ENCODE assay signal across 9 cellular contexts in genomic region chr9:100100268-100100667, GRCh38. TPM values are rescaled to one million over a fixed set of nuclear protein-coding genes. Genes with fewer than 3 reads are reported as not detected.
A peak's percentile ranks its signal among the peaks of the same experiment; 100 is the strongest.
DNase-seq lines count a peak whose midpoint lies in the region; ATAC-seq, FAIRE-seq and TF ChIP-seq lines count a peak whose summit lies in the region.
"Had no signal": no experiment of that assay in that cellular context is flagged by ENCODE, and none has a peak within 500 bp of the region (broad histone marks: within the 10 kb centered on the region; RNA-seq: fewer than 3 reads in every experiment).

No MANE protein-coding gene starts in this region.

- peak overlapping the region; percentile 86 for H3K9ac ChIP-seq in HepG2 (ENCODE audit: insufficient read depth, low read depth, low read length)

- peaks cover 11% of the 10 kb centered on the region; the same call in 1 of the 2 replicates for H4K20me1 ChIP-seq in HepG2 (ENCODE audit: insufficient read depth, low read length)

- no peak for FAIRE-seq in HepG2 (lab: Jason Lieb, UNC)

- H2AFZ ChIP-seq in HepG2 (ENCODE audit: low read length) = no peak overlapping the region

- no peak for TF ChIP-seq RAD21 in HepG2 (CRISPR knock-in tag; IDR thresholded peaks at IDR 0.05)

- peaks cover 39% of the 10 kb centered on the region for H3K4me1 Mint-ChIP-seq in activated naive CD4-positive, alpha-beta T cell treated with anti-CD3 and anti-CD28 coated beads, Interleukin-2, amount 50 U/mL, for 24 hours
- peaks cover 36% of the 10 kb centered on the region for H3K4me1 Mint-ChIP-seq in activated B cell treated with CpG ODN at 0.5 μM for 24 hours
- H3K4me1 Mint-ChIP-seq in type B pancreatic cell (ENCODE audit: unreplicated experiment) = peaks cover 24% of the 10 kb centered on the region

- intact Hi-C loops in activated B cell treated with CpG ODN at 0.5 μM for 24 hours (cut with micrococcal nuclease) = no loop called here
- intact Hi-C loops in HepG2 (cut with micrococcal nuclease; ENCODE audit: unreplicated experiment) = no loop called here

- TF ChIP-seq POLR2A in HepG2 (IDR thresholded peaks at IDR 0.05; ENCODE audit: insufficient read depth in 1 of 2, low read depth in 2 of 2, low read length in 2 of 2) = no peak

- peak overlapping the region; percentile 83 for H3K27ac ChIP-seq in HepG2 (ENCODE audit: extremely low read length, insufficient read depth, low read length)

- peaks cover 0 to 5% of the 10 kb centered on the region in 2 experiments; a peak in 1 of 5 replicates for H3K27me3 ChIP-seq in HepG2 (ENCODE audit: control insufficient read depth in 1 of 2, insufficient read depth in 2 of 2, low read length in 2 of 2)

- in situ Hi-C loops in HepG2 (cut with HindIII; ENCODE audit: extremely low pct_ligation_motif_present, low pct_unique_long_range_greater_than_20kb) = no loop called here

- CTCF ChIA-PET in activated B cell treated with CpG ODN at 0.5 μM for 24 hours (lab: Charles Lee) (no interaction called here), HepG2 (lab: Yijun Ruan, JAX; ENCODE audit: low intra/inter-chr PET ratio, low total read pairs) (no interaction called here)

- BruUV-seq in HepG2 (replicated peaks; lab: Mats Ljungman, UMichigan) = no TSS peak

- no peak overlapping the region for H3K27ac Mint-ChIP-seq in activated naive CD4-positive, alpha-beta T cell treated with anti-CD3 and anti-CD28 coated beads, Interleukin-2, amount 50 U/mL, for 24 hours
- H3K27ac Mint-ChIP-seq in activated B cell treated with CpG ODN at 0.5 μM for 24 hours (peak overlapping the region; percentile 97), type B pancreatic cell (peak overlapping the region; percentile 99)

- POLR2A ChIA-PET in activated B cell treated with CpG ODN at 0.5 μM for 24 hours (lab: Charles Lee) (no interaction called here), HepG2 (lab: Yijun Ruan, JAX) (interaction anchor here (1.1 to 1.3 kb wide), 2 partner anchors 13 to 192 kb away, joined by 3 to 4 read pairs; no protein-coding TSS in a partner anchor)

- peaks cover 1 to 10% of the 10 kb centered on the region in 2 experiments; a peak in 1 of 5 replicates for H3K36me3 ChIP-seq in HepG2 (replicated peaks in 1 of 2; ENCODE audit: control insufficient read depth in 1 of 2, insufficient read depth in 2 of 2, low read length in 2 of 2)

- H3K79me2 ChIP-seq in HepG2 (ENCODE audit: insufficient read depth, low read length) = peaks cover 39% of the 10 kb centered on the region

- peak overlapping the region; percentile 98 for H3K4me3 Mint-ChIP-seq in activated naive CD4-positive, alpha-beta T cell treated with anti-CD3 and anti-CD28 coated beads, Interleukin-2, amount 50 U/mL, for 24 hours
- H3K4me3 Mint-ChIP-seq in activated B cell treated with CpG ODN at 0.5 μM for 24 hours = peak overlapping the region; percentile 100
- peak overlapping the region; percentile 99 for H3K4me3 Mint-ChIP-seq in type B pancreatic cell

- ATAC-seq in activated B cell treated with CpG ODN at 0.5 μM for 24 hours (ENCODE audit: low read depth) (no peak), HepG2 (no peak), omental fat pad (ENCODE audit: low FRiP score) (no peak)

- H3K4me1 ChIP-seq in HepG2 (ENCODE audit: insufficient read depth, low read length) = peaks cover 24% of the 10 kb centered on the region

- no peaks in the 10 kb centered on the region for H3K27me3 Mint-ChIP-seq in activated naive CD4-positive, alpha-beta T cell treated with anti-CD3 and anti-CD28 coated beads, Interleukin-2, amount 50 U/mL, for 24 hours
- H3K27me3 Mint-ChIP-seq in activated B cell treated with CpG ODN at 0.5 μM for 24 hours (no peaks in the 10 kb centered on the region), type B pancreatic cell (no peaks in the 10 kb centered on the region)

- DNase-seq in activated naive CD4-positive, alpha-beta T cell treated with anti-CD3 and anti-CD28 coated beads, Interleukin-2, amount 50 U/mL, for 16 hours = no peak
- DNase-seq in activated B cell treated with CpG ODN at 0.5 μM for 24 hours (no peak), HepG2 (ENCODE audit: low spot score) (no peak), type B pancreatic cell (ENCODE audit: extremely low spot score, unreplicated experiment) (no peak), omental fat pad (ENCODE audit: low spot score) (no peak), NCI-H128 (lab: John Stamatoyannopoulos, UW; ENCODE audit: unreplicated experiment) (no peak), medulla oblongata (ENCODE audit: extremely low spot score) (no peak)
- DNase-seq: activated CD4-positive, alpha-beta T cell treated with anti-CD3 and anti-CD28 coated beads for 1 hour had no signal

- peaks cover 1% of the 10 kb centered on the region for H3K36me3 Mint-ChIP-seq in activated naive CD4-positive, alpha-beta T cell treated with anti-CD3 and anti-CD28 coated beads, Interleukin-2, amount 50 U/mL, for 24 hours
- peaks cover 17% of the 10 kb centered on the region for H3K36me3 Mint-ChIP-seq in activated B cell treated with CpG ODN at 0.5 μM for 24 hours (ENCODE audit: low read depth)
- H3K36me3 Mint-ChIP-seq in type B pancreatic cell = no peaks in the 10 kb centered on the region

- H3K9me3 Mint-ChIP-seq in activated naive CD4-positive, alpha-beta T cell treated with anti-CD3 and anti-CD28 coated beads, Interleukin-2, amount 50 U/mL, for 24 hours = no peaks in the 10 kb centered on the region
- H3K9me3 Mint-ChIP-seq in activated B cell treated with CpG ODN at 0.5 μM for 24 hours (no peaks in the 10 kb centered on the region), type B pancreatic cell (no peaks in the 10 kb centered on the region)

- WGBS in HepG2 (ENCODE audit: low lambda C conversion rate) = 22% methylated on average over 2 of the region's 2 CpGs

- no peaks in the 10 kb centered on the region for H3K9me3 ChIP-seq in HepG2 (ENCODE audit: low read length)

- peak overlapping the region; percentile 71 to 100 (median 81) for H3K4me3 ChIP-seq in HepG2 (replicated peaks in 1 of 3; ENCODE audit: insufficient read depth in 1 of 3, low read depth in 2 of 3, low read length in 3 of 3)

- TF ChIP-seq CTCF in activated B cell treated with CpG ODN at 0.5 μM for 24 hours (IDR thresholded peaks at IDR 0.05) (no peak), HepG2 (CRISPR knock-in tag; IDR thresholded peaks at IDR 0.05) (no peak), type B pancreatic cell (conservative IDR thresholded peaks at IDR 0.05) (no peak), omental fat pad (IDR thresholded peaks at IDR 0.05) (no peak)

- TF ChIP-seq EP300 in HepG2 (IDR thresholded peaks at IDR 0.05; ENCODE audit: low read depth in 2 of 2, low read length in 2 of 2) = no peak
- no peak for TF ChIP-seq EP300 in HepG2 (CRISPR knock-in tag; IDR thresholded peaks at IDR 0.05; ENCODE audit: borderline replicate concordance)

- peak overlapping the region; percentile 66 for H3K4me2 ChIP-seq in HepG2 (ENCODE audit: low read depth, low read length)

RNA-seq across cellular contexts. Expression of gene INVS, which starts 1.2 kb away (rescaled TPM):
- total RNA-seq in activated B cell treated with CpG ODN at 0.5 μM for 24 hours = 26.7 and 34.0 TPM in 2 replicates
- total RNA-seq in HepG2 (2016; rRNA removed; fragmentation: Illumina TruSeq; extraction: Trizol) = 16.3 and 17.1 TPM in 2 replicates
- total RNA-seq in HepG2 (2016; cell fraction: cytosol; rRNA removed; fragmentation: Illumina TruSeq; extraction: Trizol; ENCODE audit: low read depth) = 8.0 and 8.3 TPM in 2 replicates
- 15.9 and 16.0 TPM in 2 replicates for total RNA-seq in HepG2 (2016; cell fraction: insoluble cytoplasmic fraction; rRNA removed; fragmentation: Illumina TruSeq; extraction: Trizol)
- total RNA-seq in HepG2 (2016; cell fraction: membrane; rRNA removed; fragmentation: Illumina TruSeq; extraction: Trizol) = 17.6 and 18.4 TPM in 2 replicates
- 26.4 and 30.8 TPM in 2 replicates for total RNA-seq in HepG2 (2016; cell fraction: nucleus; rRNA removed; fragmentation: Illumina TruSeq; extraction: Trizol)
- 11.3 and 12.2 TPM in 2 replicates for polyA plus RNA-seq in HepG2 (2011; rRNA removed)
- 5.5 and 7.6 TPM in 2 replicates for polyA plus RNA-seq in HepG2 (2011; cell fraction: cytosol; rRNA removed)
- polyA plus RNA-seq in HepG2 (2011; cell fraction: nucleus; rRNA removed) = 20.0 and 23.4 TPM in 2 replicates
- 8.0 and 8.2 TPM in 2 replicates for polyA plus RNA-seq in HepG2 (2012)
- 3.2 and 4.0 TPM in 2 replicates for polyA plus RNA-seq in HepG2 (2016; cell fraction: cytosol; fragmentation: Illumina TruSeq; extraction: Trizol; ENCODE audit: low read depth)
- 11.4 and 12.3 TPM in 2 replicates for polyA plus RNA-seq in HepG2 (2016; cell fraction: insoluble cytoplasmic fraction; fragmentation: Illumina TruSeq; extraction: Trizol; ENCODE audit: low read depth)
- polyA plus RNA-seq in HepG2 (2016; cell fraction: membrane; fragmentation: Illumina TruSeq; extraction: Trizol; ENCODE audit: low read depth) = 8.0 and 8.4 TPM in 2 replicates
- 18.8 and 20.1 TPM in 2 replicates for polyA plus RNA-seq in HepG2 (2016; cell fraction: nucleus; fragmentation: Illumina TruSeq; extraction: Trizol; ENCODE audit: insufficient read depth, low read depth)
- 15.1 and 25.7 TPM in 2 replicates for polyA minus RNA-seq in HepG2 (2011; rRNA and poly(A)+ RNA removed; ENCODE audit: low replicate concordance)
- polyA minus RNA-seq in HepG2 (2011; cell fraction: cytosol; rRNA and poly(A)+ RNA removed) = 10.3 and 12.5 TPM in 2 replicates
- 66.4 and 75.7 TPM in 2 replicates for polyA minus RNA-seq in HepG2 (2011; cell fraction: nucleus; rRNA and poly(A)+ RNA removed)
- total RNA-seq in type B pancreatic cell (ENCODE audit: low replicate concordance) = 13.8 and 24.0 TPM in 2 replicates
- 10 to 100 TPM; 22.1 to 44.5 (median 26.3) TPM for total RNA-seq in omental fat pad

RNA-seq across cellular contexts. Expression of gene ERP44, which starts 1.5 kb away (rescaled TPM):
- 14.8 and 16.5 TPM in 2 replicates for total RNA-seq in activated B cell treated with CpG ODN at 0.5 μM for 24 hours
- total RNA-seq in HepG2 (2016; rRNA removed; fragmentation: Illumina TruSeq; extraction: Trizol) = 7.4 and 13.8 TPM in 2 replicates
- total RNA-seq in HepG2 (2016; cell fraction: cytosol; rRNA removed; fragmentation: Illumina TruSeq; extraction: Trizol; ENCODE audit: low read depth) = 2.5 and 2.8 TPM in 2 replicates
- total RNA-seq in HepG2 (2016; cell fraction: insoluble cytoplasmic fraction; rRNA removed; fragmentation: Illumina TruSeq; extraction: Trizol) = 6.9 and 14.1 TPM in 2 replicates
- total RNA-seq in HepG2 (2016; cell fraction: membrane; rRNA removed; fragmentation: Illumina TruSeq; extraction: Trizol) = 3.3 and 4.0 TPM in 2 replicates
- total RNA-seq in HepG2 (2016; cell fraction: nucleus; rRNA removed; fragmentation: Illumina TruSeq; extraction: Trizol) = 19.6 and 20.9 TPM in 2 replicates
- 8.7 and 8.9 TPM in 2 replicates for polyA plus RNA-seq in HepG2 (2011; rRNA removed)
- 4.0 and 6.6 TPM in 2 replicates for polyA plus RNA-seq in HepG2 (2011; cell fraction: cytosol; rRNA removed)
- 4.1 and 4.8 TPM in 2 replicates for polyA plus RNA-seq in HepG2 (2011; cell fraction: nucleus; rRNA removed)
- polyA plus RNA-seq in HepG2 (2012) = 16.8 and 17.1 TPM in 2 replicates
- 3.8 TPM in 2 replicates for polyA plus RNA-seq in HepG2 (2016; cell fraction: cytosol; fragmentation: Illumina TruSeq; extraction: Trizol; ENCODE audit: low read depth)
- 11.5 and 11.8 TPM in 2 replicates for polyA plus RNA-seq in HepG2 (2016; cell fraction: insoluble cytoplasmic fraction; fragmentation: Illumina TruSeq; extraction: Trizol; ENCODE audit: low read depth)
- polyA plus RNA-seq in HepG2 (2016; cell fraction: membrane; fragmentation: Illumina TruSeq; extraction: Trizol; ENCODE audit: low read depth) = 4.2 and 4.3 TPM in 2 replicates
- polyA plus RNA-seq in HepG2 (2016; cell fraction: nucleus; fragmentation: Illumina TruSeq; extraction: Trizol; ENCODE audit: insufficient read depth, low read depth) = 30.3 and 33.8 TPM in 2 replicates
- polyA minus RNA-seq in HepG2 (2011; rRNA and poly(A)+ RNA removed; ENCODE audit: low replicate concordance) = 2.5 and 5.5 TPM in 2 replicates
- polyA minus RNA-seq in HepG2 (2011; cell fraction: cytosol; rRNA and poly(A)+ RNA removed) = 5.5 and 6.6 TPM in 2 replicates
- polyA minus RNA-seq in HepG2 (2011; cell fraction: nucleus; rRNA and poly(A)+ RNA removed) = 17.9 and 18.2 TPM in 2 replicates
- total RNA-seq in type B pancreatic cell (ENCODE audit: low replicate concordance) = 21.2 and 23.1 TPM in 2 replicates
- 10 to 100 TPM; 14.1 to 21.4 (median 16.1) TPM for total RNA-seq in omental fat pad
